ENCODE assay signal across 10 cellular contexts in genomic region chr7:107387077-107387476, GRCh38.
DNase-seq lines count a peak whose midpoint lies in the region; ATAC-seq and TF ChIP-seq lines count a peak whose summit lies in the region.
"Had no signal": no experiment of that assay in that cellular context is flagged by ENCODE, and none has a peak within 500 bp of the region (broad histone marks: within the 10 kb centered on the region; RNA-seq: fewer than 3 reads in every experiment).

No MANE protein-coding gene starts in this region.

- H3K4me1 Mint-ChIP-seq in osteocyte (ENCODE audit: unreplicated experiment) (peaks cover 29% of the 10 kb centered on the region), T-helper 17 cell (peaks cover 5% of the 10 kb centered on the region)
- peaks cover 2% of the 10 kb centered on the region for H3K4me1 Mint-ChIP-seq in activated CD4-positive, alpha-beta T cell treated with anti-CD3 and anti-CD28 coated beads, Interleukin-2, amount 10 ng/mL, durations not matched to agents 24 days and 14 days

- H3K9me3 ChIP-seq in T-helper 17 cell (ENCODE audit: control insufficient read depth, low read length, poor library complexity, severe bottlenecking): no peaks in the 10 kb centered on the region
- H3K9me3 ChIP-seq: lower lobe of right lung had no signal

- DNase-seq in EL (peak; percentile 44), SK-N-DZ (ENCODE audit: low spot score) (peak; percentile 62), fibroblast of the aortic adventitia (ENCODE audit: low read depth) (peak; percentile 45), osteocyte (ENCODE audit: extremely low spot score, unreplicated experiment) (no peak), T-helper 17 cell (no peak), NCI-H1930 (lab: John Stamatoyannopoulos, UW) (no peak), NCI-H446 treated with DMSO at 0.1 percent for 48 hours (lab: John Stamatoyannopoulos, UW) (no peak)
- no peak for DNase-seq in activated CD4-positive, alpha-beta T cell treated with anti-CD3 and anti-CD28 coated beads, Interleukin-2, amount 10 ng/mL, durations not matched to agents 24 days and 14 days
- DNase-seq: activated CD8-positive, alpha-beta T cell treated with anti-CD3 and anti-CD28 coated beads for 36 hours; lower lobe of right lung had no signal

- no peak for ATAC-seq in T-helper 17 cell
- ATAC-seq: activated CD8-positive, alpha-beta T cell treated with anti-CD3 and anti-CD28 coated beads for 36 hours had no signal

- H3K4me3 ChIP-seq in fibroblast of the aortic adventitia (ENCODE audit: low read depth, low read length): no peak overlapping the region
- H3K4me3 ChIP-seq: lower lobe of right lung had no signal

- H3K36me3 Mint-ChIP-seq in osteocyte (ENCODE audit: unreplicated experiment) (no peaks in the 10 kb centered on the region), T-helper 17 cell (ENCODE audit: low read depth) (no peaks in the 10 kb centered on the region)
- no peaks in the 10 kb centered on the region for H3K36me3 Mint-ChIP-seq in activated CD4-positive, alpha-beta T cell treated with anti-CD3 and anti-CD28 coated beads, Interleukin-2, amount 10 ng/mL, durations not matched to agents 24 days and 14 days (ENCODE audit: low read depth)

- H3K9me3 Mint-ChIP-seq in osteocyte (ENCODE audit: unreplicated experiment): no peaks in the 10 kb centered on the region
- no peaks in the 10 kb centered on the region for H3K9me3 Mint-ChIP-seq in activated CD4-positive, alpha-beta T cell treated with anti-CD3 and anti-CD28 coated beads, Interleukin-2, amount 10 ng/mL, durations not matched to agents 24 days and 14 days
- H3K9me3 Mint-ChIP-seq: activated CD8-positive, alpha-beta T cell treated with anti-CD3 and anti-CD28 coated beads for 36 hours had no signal

- no peak for TF ChIP-seq CTCF in fibroblast of the aortic adventitia (IDR thresholded peaks at IDR 0.05; ENCODE audit: insufficient read depth, low read length)
- TF ChIP-seq CTCF in osteocyte (IDR thresholded peaks at IDR 0.05): no peak

- intact Hi-C loops in activated CD4-positive, alpha-beta T cell treated with anti-CD3 and anti-CD28 coated beads, Interleukin-2, amount 10 ng/mL, durations not matched to agents 24 days and 14 days (cut with micrococcal nuclease): no loop called here

- H3K4me3 Mint-ChIP-seq in osteocyte (ENCODE audit: unreplicated experiment) (no peak overlapping the region), T-helper 17 cell (no peak overlapping the region)
- H3K4me3 Mint-ChIP-seq in activated CD4-positive, alpha-beta T cell treated with anti-CD3 and anti-CD28 coated beads, Interleukin-2, amount 10 ng/mL, durations not matched to agents 24 days and 14 days: no peak overlapping the region
- H3K4me3 Mint-ChIP-seq: activated CD8-positive, alpha-beta T cell treated with anti-CD3 and anti-CD28 coated beads for 36 hours had no signal

- peak overlapping the region; percentile 97 for H3K27ac Mint-ChIP-seq in osteocyte (ENCODE audit: unreplicated experiment)
- H3K27ac Mint-ChIP-seq in activated CD4-positive, alpha-beta T cell treated with anti-CD3 and anti-CD28 coated beads, Interleukin-2, amount 10 ng/mL, durations not matched to agents 24 days and 14 days: no peak overlapping the region
- no peak overlapping the region for H3K27ac Mint-ChIP-seq in T-helper 17 cell
- H3K27ac Mint-ChIP-seq: activated CD8-positive, alpha-beta T cell treated with anti-CD3 and anti-CD28 coated beads for 36 hours had no signal

- H3K27me3 Mint-ChIP-seq in osteocyte (ENCODE audit: unreplicated experiment) (no peaks in the 10 kb centered on the region), T-helper 17 cell (no peaks in the 10 kb centered on the region)
- H3K27me3 Mint-ChIP-seq in activated CD4-positive, alpha-beta T cell treated with anti-CD3 and anti-CD28 coated beads, Interleukin-2, amount 10 ng/mL, durations not matched to agents 24 days and 14 days: no peaks in the 10 kb centered on the region
- H3K27me3 Mint-ChIP-seq: activated CD8-positive, alpha-beta T cell treated with anti-CD3 and anti-CD28 coated beads for 36 hours had no signal

Comparison
In these comparisons a context has a peak if more than half of its experiments do, and no peak if none do; other contexts are left out.
1. DNase-seq: peak in EL (single experiment), SK-N-DZ (single experiment) and fibroblast of the aortic adventitia (single experiment); none in osteocyte (single experiment), activated CD4-positive, alpha-beta T cell treated with anti-CD3 and anti-CD28 coated beads, Interleukin-2, amount 10 ng/mL, durations not matched to agents 24 days and 14 days (single experiment), T-helper 17 cell (0 of 3), NCI-H1930 (0 of 2) and NCI-H446 treated with DMSO at 0.1 percent for 48 hours (single experiment).